ENCODE assay signal across 10 cellular contexts in the genomic region with DNA sequence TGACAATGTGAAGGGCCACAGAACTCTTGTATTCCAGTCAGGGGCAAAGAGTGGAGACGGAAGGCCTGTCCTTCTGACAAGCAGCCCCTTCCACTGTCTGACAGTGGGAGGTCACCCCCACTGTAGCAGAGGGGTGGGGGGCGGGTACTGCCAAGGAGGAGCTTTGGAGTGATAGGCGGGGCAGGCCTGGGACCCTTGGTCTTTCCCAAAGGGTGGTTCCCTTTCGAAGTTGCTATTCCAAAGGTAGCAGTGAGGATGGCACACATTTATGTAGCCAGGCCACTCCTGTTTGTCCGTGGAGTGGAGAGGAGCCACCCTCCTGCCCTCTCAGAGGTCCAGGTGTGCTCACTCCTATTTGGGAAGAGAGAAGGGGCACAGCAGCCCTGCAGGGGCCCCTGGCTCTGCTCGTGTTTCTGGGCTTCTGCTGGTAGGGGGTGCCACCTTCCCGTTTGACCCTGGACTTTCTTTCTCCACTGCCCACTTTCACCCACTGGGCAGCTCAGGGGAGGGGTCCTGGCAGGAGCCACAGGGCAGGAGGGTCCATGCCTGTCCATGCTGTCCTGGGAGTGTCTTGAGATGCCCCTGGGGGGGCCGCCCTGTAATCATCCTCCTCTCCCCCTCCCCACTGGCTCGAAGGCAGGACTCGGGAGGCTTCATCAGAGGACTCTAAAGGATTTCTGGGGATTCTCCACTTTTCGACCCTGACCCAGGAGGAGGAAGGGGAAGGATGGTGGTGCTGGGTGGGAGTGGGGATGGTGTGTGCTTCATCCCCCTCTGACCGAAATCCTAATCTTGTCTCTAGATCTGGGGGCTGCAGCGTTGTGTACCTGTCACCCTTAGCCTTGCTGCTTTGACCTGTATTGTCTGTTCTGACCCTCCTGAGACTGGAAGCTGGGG. TPM values are rescaled to one million over a fixed set of nuclear protein-coding genes. Genes with fewer than 3 reads are reported as not detected.
DNase-seq lines count a peak whose midpoint lies in the region; ATAC-seq and TF ChIP-seq lines count a peak whose summit lies in the region.
"Had no signal": no experiment of that assay in that cellular context is flagged by ENCODE, and none has a peak within 500 bp of the region (broad histone marks: within the 10 kb centered on the region; RNA-seq: fewer than 3 reads in every experiment).

No MANE protein-coding gene starts in this region.

- DNase-seq in AG10803 (ENCODE audit: low read depth) (no peak), T-helper 17 cell (no peak), trophoblast cell (no peak), DMS 273 (lab: John Stamatoyannopoulos, UW; ENCODE audit: unreplicated experiment) (no peak), NCI-H146 (lab: John Stamatoyannopoulos, UW) (no peak)
- DNase-seq: SHP77 had no signal

- H3K4me1 ChIP-seq in gastroesophageal sphincter = peaks cover 0 to 74% (median 11%) of the 10 kb centered on the region in 3 donors
- peaks cover 51 to 52% of the 10 kb centered on the region in 2 experiments for H3K4me1 ChIP-seq in trophoblast cell (ENCODE audit: control insufficient read depth in 1 of 2, insufficient read depth in 2 of 2, low read length in 2 of 2)

- no peaks in the 10 kb centered on the region for H3K27me3 ChIP-seq in gastroesophageal sphincter
- no peaks in the 10 kb centered on the region for H3K27me3 ChIP-seq in trophoblast cell (ENCODE audit: insufficient read depth, low read length)

- H3K4me2 ChIP-seq in trophoblast cell (ENCODE audit: low read length) = peak overlapping the region; percentile 82

- peaks cover 12% of the 10 kb centered on the region for H3K4me1 Mint-ChIP-seq in T-helper 17 cell

- TF ChIP-seq CTCF in AG10803 (conservative IDR thresholded peaks at IDR 0.05; ENCODE audit: low read length) (no peak), gastroesophageal sphincter (IDR thresholded peaks at IDR 0.05) (no peak)

- 19 to 38% methylated on average over 4 to 7 of the region's 13 CpGs for WGBS in gastroesophageal sphincter (ENCODE audit: low coverage in 1 of 2), 2 donors
- no CpG with 5 or more reads among the region's 13 CpGs for WGBS in trophoblast cell (ENCODE audit: extremely low coverage, insufficient coverage, insufficient read length)

- peak overlapping the region; percentile 99 for H3K9ac ChIP-seq in trophoblast cell (ENCODE audit: low read length)

- peak overlapping the region; percentile 88 for H2BK120ac ChIP-seq in trophoblast cell (ENCODE audit: insufficient read depth, low read length, poor library complexity)

- H3K27me3 Mint-ChIP-seq in T-helper 17 cell = no peaks in the 10 kb centered on the region

- peaks cover 26% of the 10 kb centered on the region for H3K79me1 ChIP-seq in trophoblast cell (ENCODE audit: low read length)

- H3K4ac ChIP-seq in trophoblast cell (ENCODE audit: low read depth, low read length) = peak overlapping the region; percentile 97

- peaks cover 40% of the 10 kb centered on the region for H3K79me2 ChIP-seq in trophoblast cell (ENCODE audit: control insufficient read depth, insufficient read depth, low read length, poor library complexity)

- H2AFZ ChIP-seq in trophoblast cell (ENCODE audit: insufficient read depth, low read length, poor library complexity) = peak overlapping the region; percentile 24

- peak overlapping the region; percentile 85 for H4K8ac ChIP-seq in trophoblast cell (ENCODE audit: low read depth, low read length)

- peak overlapping the region; percentile 78 for H2AK5ac ChIP-seq in trophoblast cell (ENCODE audit: low read length)

- peak overlapping the region; percentile 54 for H2BK12ac ChIP-seq in trophoblast cell (ENCODE audit: low read length)

- peak overlapping the region; percentile 89 for H4K91ac ChIP-seq in trophoblast cell (ENCODE audit: low read depth, low read length)

- peak overlapping the region; percentile 68 for H4K12ac ChIP-seq in trophoblast cell (ENCODE audit: low read depth, low read length)

- peaks cover 5% of the 10 kb centered on the region for H3K36me3 Mint-ChIP-seq in T-helper 17 cell (ENCODE audit: low read depth)

- TF ChIP-seq POLR2A in gastroesophageal sphincter (IDR thresholded peaks at IDR 0.05) = peak in 1 of 2 donors; percentile 53

- peak overlapping the region; percentile 97 to 99 (median 97) for H3K27ac ChIP-seq in gastroesophageal sphincter
- H3K27ac ChIP-seq in trophoblast cell (ENCODE audit: low read depth, low read length) = peak overlapping the region; percentile 96
- H3K27ac ChIP-seq: epithelial cell of prostate had no signal

- peak overlapping the region; percentile 89 for H3K18ac ChIP-seq in trophoblast cell (ENCODE audit: low read length)

- no peak overlapping the region for H3K23ac ChIP-seq in trophoblast cell (ENCODE audit: low read length)

- TF ChIP-seq EP300 in gastroesophageal sphincter (IDR thresholded peaks at IDR 0.05) = no peak

- H3K36me3 ChIP-seq in gastroesophageal sphincter = peaks cover 0 to 53% of the 10 kb centered on the region in 2 donors
- H3K36me3 ChIP-seq in trophoblast cell (ENCODE audit: control insufficient read depth in 1 of 2, insufficient read depth in 2 of 2, low read length in 2 of 2) = peaks cover 50 to 51% of the 10 kb centered on the region in 2 experiments

- H3K14ac ChIP-seq in trophoblast cell (ENCODE audit: low read length) = peak overlapping the region; percentile 96

- peak overlapping the region; percentile 88 for H3K4me3 ChIP-seq in AG10803 (ENCODE audit: low read length)
- H3K4me3 ChIP-seq in gastroesophageal sphincter = peak overlapping the region; percentile 73 to 80
- H3K4me3 ChIP-seq in trophoblast cell (ENCODE audit: low read depth, low read length) = peak overlapping the region; percentile 85

- peak overlapping the region; percentile 28 for H3K4me3 Mint-ChIP-seq in T-helper 17 cell

- ATAC-seq in T-helper 17 cell = no peak
- no peak for ATAC-seq in gastroesophageal sphincter
- ATAC-seq in HG03175 (IDR thresholded peaks at IDR 0.05; ENCODE audit: unreplicated experiment) = no peak
- no peak for ATAC-seq in HG03045 (IDR thresholded peaks at IDR 0.05; ENCODE audit: unreplicated experiment)

- peak overlapping the region; percentile 37 for H3K27ac Mint-ChIP-seq in T-helper 17 cell

- no peaks in the 10 kb centered on the region for H3K9me3 ChIP-seq in T-helper 17 cell (ENCODE audit: control insufficient read depth, low read length, poor library complexity, severe bottlenecking)
- no peaks in the 10 kb centered on the region for H3K9me3 ChIP-seq in gastroesophageal sphincter
- H3K9me3 ChIP-seq in trophoblast cell (ENCODE audit: insufficient read depth, low read depth, low read length) = no peaks in the 10 kb centered on the region

- peak overlapping the region; percentile 96 for H2BK5ac ChIP-seq in trophoblast cell (ENCODE audit: low read depth, low read length, poor library complexity)

RNA-seq across cellular contexts. Expression of gene TAGLN, which starts 1.0 kb away (rescaled TPM):
- total RNA-seq in T-helper 17 cell (1 to 10 TPM; 8.7 to 9.6 TPM), gastroesophageal sphincter (over 10,000 TPM; 10,394 to 14,194 (median 13,050) TPM)
- polyA plus RNA-seq in trophoblast cell (2013) = 876 and 888 TPM in 2 replicates

RNA-seq across cellular contexts. Expression of gene SIDT2, which starts 21.6 kb away (rescaled TPM):
- 100 to 1,000 TPM; 106 to 118 TPM for total RNA-seq in T-helper 17 cell
- 10 to 100 TPM; 15.3 to 50.1 (median 33.6) TPM for total RNA-seq in gastroesophageal sphincter
- polyA plus RNA-seq in trophoblast cell (2013) = 23.4 and 25.7 TPM in 2 replicates

RNA-seq across cellular contexts. Expression of gene PCSK7, which starts 31.7 kb away (rescaled TPM):
- total RNA-seq in T-helper 17 cell (100 to 1,000 TPM; 312 to 355 TPM), gastroesophageal sphincter (10 to 100 TPM; 28.9 to 40.5 (median 35.3) TPM)
- 23.8 TPM in 2 replicates for polyA plus RNA-seq in trophoblast cell (2013)

RNA-seq across cellular contexts. Expression of gene RNF214, which starts 32.3 kb away (rescaled TPM):
- total RNA-seq in T-helper 17 cell (10 to 100 TPM; 20.1 to 24.4 TPM), gastroesophageal sphincter (10 to 100 TPM; 14.8 to 21.2 (median 17.4) TPM)
- 16.0 and 17.7 TPM in 2 replicates for polyA plus RNA-seq in trophoblast cell (2013)

RNA-seq across cellular contexts. Expression of gene PAFAH1B2, which starts 56.1 kb away (rescaled TPM):
- 10 to 100 TPM; 31.1 to 43.4 TPM for total RNA-seq in T-helper 17 cell
- total RNA-seq in gastroesophageal sphincter = 10 to 100 TPM; 50.3 to 82.3 (median 63.2) TPM
- 59.1 and 59.3 TPM in 2 replicates for polyA plus RNA-seq in trophoblast cell (2013)

Comparison
In these comparisons a context has a peak if more than half of its experiments do, and no peak if none do; other contexts are left out.
1. RNA of gene TAGLN, which starts 1.0 kb away (total RNA-seq): 10,394 to 14,194 TPM in gastroesophageal sphincter; 8.7 to 9.6 TPM in T-helper 17 cell; every median in the first group is over 100 times any median in the second.
2. RNA of gene PCSK7, which starts 31.7 kb away (total RNA-seq): 312 to 355 TPM in T-helper 17 cell; 28.9 to 40.5 TPM in gastroesophageal sphincter; every median in the first group is over 4 times any median in the second.
3. Peak in every context shown above with its lines, with median percentiles within 50 percentile points of each other: H3K4me3 ChIP-seq.